11 cellular contexts compared by ENCODE assay signal in genomic region chr21:34825101-34825500, GRCh38.
"Had no signal": no experiment of that assay in that cellular context is flagged by ENCODE, and none has a peak within 500 bp of the region (broad histone marks: within the 10 kb centered on the region; RNA-seq: fewer than 3 reads in every experiment).

No MANE protein-coding gene starts in this region.

- H3K27me3 ChIP-seq: gastrocnemius medialis, heart left ventricle had no signal

- H3K9me3 ChIP-seq: gastrocnemius medialis had no signal

- H3K4me3 Mint-ChIP-seq: activated T-cell treated with anti-CD3 and anti-CD28 coated beads, Interleukin-2, amount 50 U/mL, for 4 hours; naive B cell had no signal

- DNase-seq: activated T-cell treated with anti-CD3 and anti-CD28 coated beads, Interleukin-2, amount 50 U/mL, for 4 hours; gastrocnemius medialis; heart left ventricle; left cardiac atrium; naive B cell; stimulated activated CD4-positive, alpha-beta T cell treated with anti-CD3 and anti-CD28 coated beads, Interleukin-4, amount 100 ng/mL, for 24 hours; stimulated activated naive CD4-positive, alpha-beta T cell treated with Interleukin-2 at 50 U/mL for 16 hours; substantia nigra; T1000 had no signal

- H3K4me3 ChIP-seq: gastrocnemius medialis, heart left ventricle, lung had no signal

- H3K27ac ChIP-seq: heart left ventricle had no signal

- ATAC-seq: activated CD4-positive, CD25-positive, alpha-beta regulatory T cell treated with anti-CD3 and anti-CD28 coated beads, Interleukin-2, amount 50 U/mL, for 24 hours; activated T-cell treated with anti-CD3 and anti-CD28 coated beads, Interleukin-2, amount 50 U/mL, for 4 hours; gastrocnemius medialis; heart left ventricle; left cardiac atrium had no signal

- H3K27me3 Mint-ChIP-seq: naive B cell had no signal
